In genomic region chr6:165615629-165616028, GRCh38 we compare ENCODE assay signal across 9 cellular contexts. TPM values are rescaled to one million over a fixed set of nuclear protein-coding genes. Genes with fewer than 3 reads are reported as not detected.
DNase-seq lines count a peak whose midpoint lies in the region; ATAC-seq and TF ChIP-seq lines count a peak whose summit lies in the region.
"Had no signal": no experiment of that assay in that cellular context is flagged by ENCODE, and none has a peak within 500 bp of the region (broad histone marks: within the 10 kb centered on the region; RNA-seq: fewer than 3 reads in every experiment).

No MANE protein-coding gene starts in this region.

- H3K36me3 Mint-ChIP-seq in osteocyte (ENCODE audit: unreplicated experiment): no peaks in the 10 kb centered on the region

- H3K27me3 Mint-ChIP-seq in osteocyte (ENCODE audit: unreplicated experiment): no peaks in the 10 kb centered on the region

- peak overlapping the region; percentile 72 for H3K4me3 Mint-ChIP-seq in osteocyte (ENCODE audit: unreplicated experiment)

- no peaks in the 10 kb centered on the region for H3K9me3 Mint-ChIP-seq in osteocyte (ENCODE audit: unreplicated experiment)

- no peaks in the 10 kb centered on the region for H3K9me3 ChIP-seq in upper lobe of right lung
- no peaks in the 10 kb centered on the region for H3K9me3 ChIP-seq in effector memory CD4-positive, alpha-beta T cell (ENCODE audit: control insufficient read depth, low read length)

- no peaks in the 10 kb centered on the region for H3K4me1 ChIP-seq in upper lobe of right lung
- no peaks in the 10 kb centered on the region for H3K4me1 ChIP-seq in effector memory CD4-positive, alpha-beta T cell (ENCODE audit: control insufficient read depth, insufficient read depth, low read length, poor library complexity, severe bottlenecking)

- peak in 1 of 10 donors; percentile 31 for DNase-seq in dorsolateral prefrontal cortex
- DNase-seq in osteocyte (ENCODE audit: extremely low spot score, unreplicated experiment): no peak
- no peak for DNase-seq in upper lobe of right lung
- DNase-seq in GDM1 (lab: John Stamatoyannopoulos, UW): no peak
- DNase-seq in effector memory CD4-positive, alpha-beta T cell: no peak
- DNase-seq in NCI-H1092 treated with DMSO at 0.1 percent for 48 hours (lab: John Stamatoyannopoulos, UW): no peak
- DNase-seq: cortex of kidney had no signal

- ATAC-seq in GM18498 (IDR thresholded peaks at IDR 0.05; ENCODE audit: unreplicated experiment): peak; percentile 75
- peak; percentile 94 for ATAC-seq in HG02885 (IDR thresholded peaks at IDR 0.05; ENCODE audit: poor library complexity, unreplicated experiment)
- ATAC-seq in upper lobe of right lung: no peak

- H3K27me3 ChIP-seq in dorsolateral prefrontal cortex (no peaks in the 10 kb centered on the region), upper lobe of right lung (no peaks in the 10 kb centered on the region)
- H3K27me3 ChIP-seq in effector memory CD4-positive, alpha-beta T cell (replicated peaks; ENCODE audit: control insufficient read depth, insufficient read depth, low read length, poor library complexity, severe bottlenecking): no peaks in the 10 kb centered on the region

- H3K4me3 ChIP-seq in dorsolateral prefrontal cortex: peak overlapping the region in 47 of 59 donors; percentile 0 to 58 (median 27)
- H3K4me3 ChIP-seq in upper lobe of right lung: no peak overlapping the region
- H3K4me3 ChIP-seq in effector memory CD4-positive, alpha-beta T cell (ENCODE audit: insufficient read depth, low read depth, low read length, poor library complexity, severe bottlenecking): no peak overlapping the region

- H3K27ac Mint-ChIP-seq in osteocyte (ENCODE audit: unreplicated experiment): peak overlapping the region; percentile 95

- H3K4me1 Mint-ChIP-seq in osteocyte (ENCODE audit: unreplicated experiment): peaks cover 11% of the 10 kb centered on the region

- H3K27ac ChIP-seq in dorsolateral prefrontal cortex: peak overlapping the region in 27 of 59 donors; percentile 1 to 71 (median 47)
- H3K27ac ChIP-seq in upper lobe of right lung: no peak overlapping the region
- no peak overlapping the region for H3K27ac ChIP-seq in effector memory CD4-positive, alpha-beta T cell (ENCODE audit: insufficient read depth, low read length, poor library complexity, severe bottlenecking)

- intact Hi-C loops in dorsolateral prefrontal cortex (cut with DNase I) (no loop called here), upper lobe of right lung (cut with DNase I) (no loop called here)

- TF ChIP-seq CTCF in dorsolateral prefrontal cortex (IDR thresholded peaks at IDR 0.05 in 54 of 56, conservative IDR thresholded peaks at IDR 0.05 in 2 of 56; ENCODE audit: low read depth in 1 of 56, partially characterized antibody in 56 of 56) (no peak), osteocyte (IDR thresholded peaks at IDR 0.05) (no peak), upper lobe of right lung (IDR thresholded peaks at IDR 0.05) (no peak)

- H3K36me3 ChIP-seq in upper lobe of right lung: no peaks in the 10 kb centered on the region
- H3K36me3 ChIP-seq in effector memory CD4-positive, alpha-beta T cell (ENCODE audit: control insufficient read depth, insufficient read depth, low read length): no peaks in the 10 kb centered on the region

RNA-seq across cellular contexts. Expression of gene PDE10A, which starts 47.4 kb away (rescaled TPM):
- total RNA-seq in dorsolateral prefrontal cortex: 10 to 100 TPM; 16.1 to 90.5 (median 38.5) TPM
- 7.3 and 9.8 TPM in 2 replicates for total RNA-seq in osteocyte
- 6.0 TPM for total RNA-seq in upper lobe of right lung

Comparison
In these comparisons a context has a peak if more than half of its experiments do, and no peak if none do; other contexts are left out.
1. H3K4me3 ChIP-seq: peak in dorsolateral prefrontal cortex (47 of 59); none in upper lobe of right lung (single experiment) and effector memory CD4-positive, alpha-beta T cell (single experiment).